ENCODE assay signal across 8 cellular contexts in the genomic region with DNA sequence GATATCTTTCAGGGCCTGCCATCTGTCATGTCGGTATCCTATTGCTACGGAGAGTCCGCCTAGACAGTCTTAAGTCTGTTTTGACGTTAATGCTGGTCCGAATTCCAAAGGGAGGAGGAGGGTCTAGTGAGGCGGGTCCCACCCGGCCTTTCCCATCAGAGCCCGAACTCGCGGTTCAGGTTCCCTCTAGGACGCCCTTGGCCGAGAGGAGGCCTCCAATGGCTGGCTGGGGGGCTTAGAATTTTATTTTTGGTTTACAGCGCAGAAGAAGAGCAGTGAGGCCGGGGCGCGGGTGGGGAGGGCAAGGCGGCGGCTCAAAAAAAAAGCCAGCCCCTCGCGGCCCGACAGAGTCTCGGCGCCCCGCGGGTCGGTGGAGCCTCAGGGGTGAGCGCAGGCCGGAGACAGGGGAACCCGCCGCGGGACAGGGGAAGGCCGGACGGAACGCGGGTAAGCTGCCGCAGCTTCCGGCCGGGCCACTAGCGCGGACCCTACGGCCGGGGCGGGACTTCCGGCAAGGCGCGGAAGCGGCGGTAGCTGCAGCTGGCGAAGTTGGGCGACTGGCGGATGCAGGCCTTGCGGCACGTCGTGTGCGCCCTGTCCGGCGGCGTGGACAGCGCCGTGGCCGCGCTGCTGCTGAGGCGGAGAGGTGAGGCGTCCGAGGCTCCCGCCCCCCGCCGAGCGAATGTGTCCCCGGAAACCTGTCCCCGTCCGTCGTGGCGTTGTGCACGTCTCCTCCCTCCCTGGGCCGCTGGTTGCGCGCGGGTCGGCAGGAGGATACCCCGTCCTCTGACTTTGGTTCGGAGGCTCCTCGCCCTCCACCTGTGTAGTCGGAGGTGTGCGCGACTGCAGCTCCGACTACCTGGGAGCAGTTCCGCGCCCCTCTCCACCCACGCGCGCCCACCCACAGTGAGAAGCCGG. TPM values are rescaled to one million over a fixed set of nuclear protein-coding genes. Genes with fewer than 3 reads are reported as not detected.
DNase-seq lines count a peak whose midpoint lies in the region; ATAC-seq and TF ChIP-seq lines count a peak whose summit lies in the region.

A gene with protein sequence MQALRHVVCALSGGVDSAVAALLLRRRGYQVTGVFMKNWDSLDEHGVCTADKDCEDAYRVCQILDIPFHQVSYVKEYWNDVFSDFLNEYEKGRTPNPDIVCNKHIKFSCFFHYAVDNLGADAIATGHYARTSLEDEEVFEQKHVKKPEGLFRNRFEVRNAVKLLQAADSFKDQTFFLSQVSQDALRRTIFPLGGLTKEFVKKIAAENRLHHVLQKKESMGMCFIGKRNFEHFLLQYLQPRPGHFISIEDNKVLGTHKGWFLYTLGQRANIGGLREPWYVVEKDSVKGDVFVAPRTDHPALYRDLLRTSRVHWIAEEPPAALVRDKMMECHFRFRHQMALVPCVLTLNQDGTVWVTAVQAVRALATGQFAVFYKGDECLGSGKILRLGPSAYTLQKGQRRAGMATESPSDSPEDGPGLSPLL (plus strand): TSS at position 514 of the 918 bp plus-strand sequence. CDS start 51 bp downstream, at position 565.

- POLR2A ChIA-PET in CD4-positive, alpha-beta memory T cell (lab: Charles Lee; ENCODE audit: partially characterized antibody), result interaction anchor here (0.6 to 2.6 kb wide), 13 partner anchors 32 to 400 kb away, joined by 3 to 9 read pairs (median 4); a partner anchor contains a TSS
- POLR2A ChIA-PET in PC-3 (lab: Charles Lee; ENCODE audit: unreplicated experiment), result interaction anchor here (0.6 kb wide), 1 partner anchor 219 kb away, joined by 6 read pairs; no protein-coding TSS in a partner anchor

- peak within 1 kb of the TSS; percentile 93 to 98 (median 95) for H3K4me3 Mint-ChIP-seq in CD4-positive, alpha-beta memory T cell
- peak within 1 kb of the TSS; percentile 99 for H3K4me3 Mint-ChIP-seq in activated T-cell treated with anti-CD3 and anti-CD28 coated beads, Interleukin-2, amount 50 U/mL, for 4 hours

- TF ChIP-seq CTCF in PC-3 (conservative IDR thresholded peaks at IDR 0.05; ENCODE audit: low read depth, low read length), result no peak
- TF ChIP-seq CTCF in esophagus muscularis mucosa (IDR thresholded peaks at IDR 0.05), result peak in 1 of 3 experiments; percentile 9

- intact Hi-C loops in CD4-positive, alpha-beta memory T cell (cut with micrococcal nuclease), result loop anchor here (1.0 kb wide), 1 partner anchor 39 kb away; a partner anchor contains a TSS
- intact Hi-C loops in PC-3 (cut with micrococcal nuclease), result no loop called here
- intact Hi-C loops in esophagus muscularis mucosa (cut with DNase I), result no loop called here

- H3K4me1 Mint-ChIP-seq in CD4-positive, alpha-beta memory T cell, result peaks cover 23 to 47% (median 36%) of the 10 kb centered on the region in 4 donors
- peaks cover 35% of the 10 kb centered on the region for H3K4me1 Mint-ChIP-seq in activated T-cell treated with anti-CD3 and anti-CD28 coated beads, Interleukin-2, amount 50 U/mL, for 4 hours (ENCODE audit: low read depth)

- peak within 1 kb of the TSS; percentile 69 for H3K27ac ChIP-seq in CD4-positive, alpha-beta memory T cell (ENCODE audit: low read depth, low read length)
- peak within 1 kb of the TSS; percentile 43 for H3K27ac ChIP-seq in PC-3 (ENCODE audit: low read length)
- peak within 1 kb of the TSS; percentile 88 to 93 (median 90) for H3K27ac ChIP-seq in esophagus muscularis mucosa (replicated peaks in 1 of 4)
- peak within 1 kb of the TSS; percentile 72 for H3K27ac ChIP-seq in muscle layer of duodenum (ENCODE audit: low read length)

- H3K9me3 ChIP-seq in CD4-positive, alpha-beta memory T cell (ENCODE audit: control insufficient read depth in 1 of 2, low read length in 2 of 2), result no peaks in the 10 kb centered on the region
- H3K9me3 ChIP-seq in PC-3 (ENCODE audit: low read length), result no peaks in the 10 kb centered on the region
- H3K9me3 ChIP-seq in esophagus muscularis mucosa, result no peaks in the 10 kb centered on the region
- no peaks in the 10 kb centered on the region for H3K9me3 ChIP-seq in muscle layer of duodenum (ENCODE audit: control insufficient read depth in 1 of 2, low read length in 2 of 2)

- peaks cover 26% of the 10 kb centered on the region for H3K36me3 ChIP-seq in CD4-positive, alpha-beta memory T cell (ENCODE audit: insufficient read depth, low read length)
- H3K36me3 ChIP-seq in PC-3 (ENCODE audit: low read depth, low read length), result peaks cover 8% of the 10 kb centered on the region; the same call in 1 of the 2 replicates
- peaks cover 21 to 30% (median 29%) of the 10 kb centered on the region in 4 donors for H3K36me3 ChIP-seq in esophagus muscularis mucosa
- peaks cover 19 to 25% of the 10 kb centered on the region in 2 donors for H3K36me3 ChIP-seq in muscle layer of duodenum (ENCODE audit: control insufficient read depth in 1 of 2, insufficient read depth in 2 of 2, low read length in 2 of 2)

- peak within 1 kb of the TSS; percentile 51 to 84 for H3K4me3 ChIP-seq in CD4-positive, alpha-beta memory T cell (ENCODE audit: low read length in 2 of 2)
- peak within 1 kb of the TSS; percentile 97 for H3K4me3 ChIP-seq in PC-3 (ENCODE audit: low read length)
- H3K4me3 ChIP-seq in esophagus muscularis mucosa, result peak within 1 kb of the TSS; percentile 85 to 91 (median 88)
- peak within 1 kb of the TSS; percentile 70 to 97 for H3K4me3 ChIP-seq in muscle layer of duodenum (ENCODE audit: low read depth in 1 of 2, low read length in 2 of 2)

- H3K79me2 ChIP-seq in PC-3 (ENCODE audit: low read length), result peaks cover 46% of the 10 kb centered on the region

- no peaks in the 10 kb centered on the region for H3K27me3 Mint-ChIP-seq in CD4-positive, alpha-beta memory T cell
- no peaks in the 10 kb centered on the region for H3K27me3 Mint-ChIP-seq in activated T-cell treated with anti-CD3 and anti-CD28 coated beads, Interleukin-2, amount 50 U/mL, for 4 hours (ENCODE audit: low read depth)

- no peaks in the 10 kb centered on the region for H3K27me3 ChIP-seq in CD4-positive, alpha-beta memory T cell (ENCODE audit: insufficient read depth, low read length)
- H3K27me3 ChIP-seq in PC-3 (ENCODE audit: low read length), result no peaks in the 10 kb centered on the region
- no peaks in the 10 kb centered on the region for H3K27me3 ChIP-seq in esophagus muscularis mucosa
- no peaks in the 10 kb centered on the region for H3K27me3 ChIP-seq in muscle layer of duodenum (ENCODE audit: low read depth, low read length)

- no peaks in the 10 kb centered on the region for H4K20me1 ChIP-seq in PC-3 (ENCODE audit: low read length)

- no peaks in the 10 kb centered on the region for H3K9me3 Mint-ChIP-seq in CD4-positive, alpha-beta memory T cell
- no peaks in the 10 kb centered on the region for H3K9me3 Mint-ChIP-seq in activated T-cell treated with anti-CD3 and anti-CD28 coated beads, Interleukin-2, amount 50 U/mL, for 4 hours

- peaks cover 27 to 40% of the 10 kb centered on the region in 2 donors for H3K36me3 Mint-ChIP-seq in CD4-positive, alpha-beta memory T cell
- H3K36me3 Mint-ChIP-seq in activated T-cell treated with anti-CD3 and anti-CD28 coated beads, Interleukin-2, amount 50 U/mL, for 4 hours (ENCODE audit: insufficient read depth), result peaks cover 28% of the 10 kb centered on the region

- no peak for TF ChIP-seq POLR2A in esophagus muscularis mucosa (IDR thresholded peaks at IDR 0.05; ENCODE audit: low read depth)

- peak; percentile 57 to 68 (median 62) for DNase-seq in CD4-positive, alpha-beta memory T cell
- DNase-seq in HS-27A (ENCODE audit: low read depth) (peak; percentile 27), PC-3 (peak; percentile 81), esophagus muscularis mucosa (ENCODE audit: extremely low spot score) (no peak)
- peak; percentile 65 for DNase-seq in activated T-cell treated with anti-CD3 and anti-CD28 coated beads, Interleukin-2, amount 50 U/mL, for 4 hours
- DNase-seq in stimulated activated CD8-positive, alpha-beta memory T cell treated with anti-CD3 and anti-CD28 coated beads, Interleukin-7, amount 100 ng/mL, for 24 hours (ENCODE audit: low read depth), result peak; percentile 44

- CTCF ChIA-PET in CD4-positive, alpha-beta memory T cell (lab: Charles Lee; ENCODE audit: partially characterized antibody), result interaction anchor here (1.1 to 2.7 kb wide), 6 partner anchors 12 to 228 kb away, joined by 3 to 9 read pairs (median 3); a partner anchor contains a TSS
- CTCF ChIA-PET in PC-3 (lab: Charles Lee), result no interaction called here

- H2AFZ ChIP-seq in PC-3 (ENCODE audit: low read length), result peak within 1 kb of the TSS; percentile 96

- no peak for TF ChIP-seq EP300 in esophagus muscularis mucosa (IDR thresholded peaks at IDR 0.05)

- peak within 1 kb of the TSS; percentile 97 for H3K9ac ChIP-seq in PC-3 (ENCODE audit: low read length)

- H3K27ac Mint-ChIP-seq in CD4-positive, alpha-beta memory T cell, result peak within 1 kb of the TSS; percentile 89 to 95 (median 94)

- peaks cover 17% of the 10 kb centered on the region for H3K4me1 ChIP-seq in CD4-positive, alpha-beta memory T cell (ENCODE audit: insufficient read depth, low read length)
- H3K4me1 ChIP-seq in PC-3 (ENCODE audit: insufficient read depth, low read length), result peaks cover 7% of the 10 kb centered on the region; the same call in 1 of the 2 replicates
- peaks cover 12 to 34% (median 26%) of the 10 kb centered on the region in 4 donors for H3K4me1 ChIP-seq in esophagus muscularis mucosa
- peaks cover 9 to 14% of the 10 kb centered on the region in 2 donors for H3K4me1 ChIP-seq in muscle layer of duodenum (ENCODE audit: control insufficient read depth in 1 of 2, insufficient read depth in 2 of 2, low read length in 2 of 2)

- H3F3A ChIP-seq in PC-3 (ENCODE audit: low read length, unreplicated experiment), result no peaks in the 10 kb centered on the region

- TSS peak; percentile 89 for BruUV-seq in PC-3 (replicated peaks; lab: Mats Ljungman, UMichigan)

- H3K4me2 ChIP-seq in PC-3 (ENCODE audit: low read length), result peak within 1 kb of the TSS; percentile 97

- ATAC-seq in GM19452 (IDR thresholded peaks at IDR 0.05; ENCODE audit: unreplicated experiment) (peak; percentile 92), PC-3 (peak; percentile 93)
- ATAC-seq in activated T-cell treated with anti-CD3 and anti-CD28 coated beads, Interleukin-2, amount 50 U/mL, for 4 hours, result peak; percentile 91 to 94

- H3K9me2 ChIP-seq in PC-3 (replicated peaks; ENCODE audit: low read length), result no peaks in the 10 kb centered on the region

- 1% methylated on average over 38 of the region's 93 CpGs for WGBS in esophagus muscularis mucosa

RNA-seq across cellular contexts. Expression of the gene that starts here (rescaled TPM):
- total RNA-seq in CD4-positive, alpha-beta memory T cell, result 10 to 100 TPM; 79.9 to 93.0 TPM
- polyA plus RNA-seq in CD4-positive, alpha-beta memory T cell, result 10 to 100 TPM; 14.5 to 17.2 TPM
- 63.5 and 63.6 TPM in 2 replicates for total RNA-seq in PC-3 (2014; rRNA removed)
- total RNA-seq in activated T-cell treated with anti-CD3 and anti-CD28 coated beads, Interleukin-2, amount 50 U/mL, for 4 hours, result 10 to 100 TPM; 62.5 to 69.0 (median 66.6) TPM
- total RNA-seq in esophagus muscularis mucosa, result 10 to 100 TPM; 18.1 to 23.6 (median 20.6) TPM
